Comparison of ENCODE assay signal across 29 cellular contexts in the genomic region with DNA sequence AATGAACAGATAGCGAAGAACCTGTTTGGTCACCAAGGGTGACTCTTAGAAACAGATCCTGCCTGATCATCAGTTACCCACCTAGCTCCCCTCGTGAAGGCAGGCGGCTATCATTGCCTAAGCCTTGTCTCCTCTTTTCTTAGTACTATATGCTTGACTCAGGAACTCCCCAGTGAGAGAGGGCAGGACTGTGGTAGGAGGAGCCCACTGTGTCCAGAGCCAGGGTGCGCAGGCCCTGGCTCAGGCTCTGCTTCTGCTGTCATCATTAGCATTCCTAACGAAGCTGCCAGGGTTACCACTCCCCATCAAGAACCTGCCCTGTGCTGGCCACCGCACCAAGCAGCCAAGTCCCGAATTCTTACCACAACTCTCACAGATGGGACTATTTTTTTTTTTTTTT.
"Had no signal": no experiment of that assay in that cellular context is flagged by ENCODE, and none has a peak within 500 bp of the region (broad histone marks: within the 10 kb centered on the region; RNA-seq: fewer than 3 reads in every experiment).

No MANE protein-coding gene starts in this region.

- H3K4me3 ChIP-seq: coronary artery, dorsolateral prefrontal cortex, esophagus muscularis mucosa, gastrocnemius medialis had no signal

- H3K27ac ChIP-seq: brain microvascular endothelial cell, coronary artery, dorsolateral prefrontal cortex, esophagus muscularis mucosa, foreskin keratinocyte, gastrocnemius medialis had no signal

- DNase-seq: activated CD4-positive, alpha-beta memory T cell treated with anti-CD3 and anti-CD28 coated beads, Interleukin-2, amount 10 ng/mL, durations not matched to agents 7 days and 5 days; activated CD4-positive, alpha-beta T cell treated with anti-CD3 and anti-CD28 coated beads for 1 hour; activated CD4-positive, alpha-beta T cell treated with anti-CD3 and anti-CD28 coated beads for 4 hours; activated CD4-positive, alpha-beta T cell treated with anti-CD3 and anti-CD28 coated beads, Interleukin-2, amount 10 ng/mL, durations not matched to agents 7 days and 5 days; activated CD4-positive, alpha-beta T cell treated with anti-CD3 and anti-CD28 coated beads, Interleukin-2, amount 50 U/mL, for 4 hours; activated CD8-positive, alpha-beta memory T cell treated with anti-CD3 and anti-CD28 coated beads, Interleukin-2, amount 50 U/mL, for 48 hours; activated gamma-delta T cell; activated naive CD4-positive, alpha-beta T cell treated with anti-CD3 and anti-CD28 coated beads, Interleukin-2, amount 50 U/mL, for 16 hours; activated naive CD4-positive, alpha-beta T cell treated with Interleukin-2 at 50 U/mL for 16 hours; activated T-cell treated with anti-CD3 and anti-CD28 coated beads for 4 hours; activated T-cell treated with anti-CD3 and anti-CD28 coated beads, Interleukin-2, amount 50 U/mL, for 24 hours; activated T-cell treated with anti-CD3 and anti-CD28 coated beads, Interleukin-2, amount 50 U/mL, for 72 hours; amniotic stem cell; anterior cingulate cortex; brain microvascular endothelial cell; dorsolateral prefrontal cortex; effector memory CD4-positive, alpha-beta T cell; erythroblast; foreskin keratinocyte; gastrocnemius medialis; SW 1271; T-cell; T1000 had no signal

- H3K36me3 ChIP-seq: brain microvascular endothelial cell, esophagus muscularis mucosa, gastrocnemius medialis had no signal

- H3K9me3 ChIP-seq: esophagus muscularis mucosa, gastrocnemius medialis had no signal

- H3K36me3 Mint-ChIP-seq: activated naive CD8-positive, alpha-beta T cell; T-cell had no signal

- H3K9me3 Mint-ChIP-seq: activated CD4-positive, alpha-beta memory T cell treated with anti-CD3 and anti-CD28 coated beads, Interleukin-2, amount 10 ng/mL, durations not matched to agents 7 days and 5 days; activated CD4-positive, alpha-beta T cell treated with anti-CD3 and anti-CD28 coated beads, Interleukin-2, amount 10 ng/mL, durations not matched to agents 7 days and 5 days; activated T-cell treated with anti-CD3 and anti-CD28 coated beads, Interleukin-2, amount 50 U/mL, for 24 hours; activated T-cell treated with anti-CD3 and anti-CD28 coated beads, Interleukin-2, amount 50 U/mL, for 72 hours; central memory CD8-positive, alpha-beta T cell; dendritic cell treated with granulocyte-macrophage colony-stimulating factor and Interleukin-4, amounts not matched to agents 40 ng/mL and 50 ng/mL, for 4 days; T-cell; T-helper 1 cell treated with Interleukin-12 subunit alpha and Interleukin-12 subunit beta and Interleukin-4 antibody, amounts not matched to agents 30 μg/mL and 1 μg/mL, for 36 hours had no signal

- H3K27me3 ChIP-seq: brain microvascular endothelial cell, dorsolateral prefrontal cortex, esophagus muscularis mucosa, gastrocnemius medialis had no signal

- H3K4me3 Mint-ChIP-seq: activated CD4-positive, alpha-beta memory T cell treated with anti-CD3 and anti-CD28 coated beads, Interleukin-2, amount 10 ng/mL, durations not matched to agents 7 days and 5 days; activated CD4-positive, alpha-beta T cell treated with anti-CD3 and anti-CD28 coated beads, Interleukin-2, amount 10 ng/mL, durations not matched to agents 7 days and 5 days; activated naive CD8-positive, alpha-beta T cell; activated T-cell treated with anti-CD3 and anti-CD28 coated beads, Interleukin-2, amount 50 U/mL, for 24 hours; activated T-cell treated with anti-CD3 and anti-CD28 coated beads, Interleukin-2, amount 50 U/mL, for 72 hours; central memory CD8-positive, alpha-beta T cell; dendritic cell treated with granulocyte-macrophage colony-stimulating factor and Interleukin-4, amounts not matched to agents 40 ng/mL and 50 ng/mL, for 4 days; T-cell; T-helper 1 cell treated with Interleukin-12 subunit alpha and Interleukin-12 subunit beta and Interleukin-4 antibody, amounts not matched to agents 30 μg/mL and 1 μg/mL, for 36 hours had no signal

- H3K4me1 ChIP-seq: esophagus muscularis mucosa, foreskin keratinocyte, gastrocnemius medialis had no signal

- ATAC-seq: activated T-cell treated with anti-CD3 and anti-CD28 coated beads, Interleukin-2, amount 50 U/mL, for 72 hours; foreskin keratinocyte; gastrocnemius medialis; T-cell had no signal

- H3K4me1 Mint-ChIP-seq: activated CD4-positive, alpha-beta memory T cell treated with anti-CD3 and anti-CD28 coated beads, Interleukin-2, amount 10 ng/mL, durations not matched to agents 7 days and 5 days; activated CD4-positive, alpha-beta T cell treated with anti-CD3 and anti-CD28 coated beads, Interleukin-2, amount 10 ng/mL, durations not matched to agents 7 days and 5 days; T-cell had no signal

- H3K27me3 Mint-ChIP-seq: activated CD4-positive, alpha-beta memory T cell treated with anti-CD3 and anti-CD28 coated beads, Interleukin-2, amount 10 ng/mL, durations not matched to agents 7 days and 5 days; activated CD4-positive, alpha-beta T cell treated with anti-CD3 and anti-CD28 coated beads, Interleukin-2, amount 10 ng/mL, durations not matched to agents 7 days and 5 days; central memory CD8-positive, alpha-beta T cell; dendritic cell treated with granulocyte-macrophage colony-stimulating factor and Interleukin-4, amounts not matched to agents 40 ng/mL and 50 ng/mL, for 4 days had no signal

- H3K27ac Mint-ChIP-seq: activated CD4-positive, alpha-beta memory T cell treated with anti-CD3 and anti-CD28 coated beads, Interleukin-2, amount 10 ng/mL, durations not matched to agents 7 days and 5 days; activated CD4-positive, alpha-beta T cell treated with anti-CD3 and anti-CD28 coated beads, Interleukin-2, amount 10 ng/mL, durations not matched to agents 7 days and 5 days; activated naive CD8-positive, alpha-beta T cell; activated T-cell treated with anti-CD3 and anti-CD28 coated beads, Interleukin-2, amount 50 U/mL, for 24 hours; activated T-cell treated with anti-CD3 and anti-CD28 coated beads, Interleukin-2, amount 50 U/mL, for 72 hours; dendritic cell treated with granulocyte-macrophage colony-stimulating factor and Interleukin-4, amounts not matched to agents 40 ng/mL and 50 ng/mL, for 4 days; T-cell; T-helper 1 cell treated with Interleukin-12 subunit alpha and Interleukin-12 subunit beta and Interleukin-4 antibody, amounts not matched to agents 30 μg/mL and 1 μg/mL, for 36 hours had no signal
